ENCODE assay signal across 2 cellular contexts in genomic region chr20:62476074-62476838, GRCh38.
A peak's percentile ranks its signal among the peaks of the same experiment; 100 is the strongest.
TF ChIP-seq lines count a peak whose summit lies in the region.

No MANE protein-coding gene starts in this region.

TF ChIP-seq in K562, 482 proteins besides CTCF, POLR2A, EP300 and RAD21 (continues in another document):
- TF ChIP-seq USF1 (CRISPR knock-in tag; IDR thresholded peaks at IDR 0.05) (peak; percentile 90), PHF8 (IDR thresholded peaks at IDR 0.05; ENCODE audit: borderline replicate concordance, low read length) (peak; percentile 78; the same call in 1 of the 2 replicates), GABPA (tag; conservative IDR thresholded peaks at IDR 0.05; ENCODE audit: low read depth) (no peak), NFE2 (IDR thresholded peaks at IDR 0.05; ENCODE audit: low read depth) (no peak), MEIS2 (IDR thresholded peaks at IDR 0.05; ENCODE audit: partially characterized antibody) (no peak), RERE (CRISPR knock-in tag; IDR thresholded peaks at IDR 0.05; ENCODE audit: borderline replicate concordance) (peak; percentile 99; the same call in 1 of the 2 replicates), ZNF282 (CRISPR knock-in tag; IDR thresholded peaks at IDR 0.05) (0 out of 2 replicates have a peak, but pooled peaks have one; percentile 75), CBFA2T2 (conservative IDR thresholded peaks at IDR 0.05) (0 out of 2 replicates have a peak, but pooled peaks have one; percentile 16), NR2C1 (IDR thresholded peaks at IDR 0.05) (no peak), NR2C1 (tag; IDR thresholded peaks at IDR 0.05) (no peak), FUS (optimal IDR thresholded peaks at IDR 0.05; ENCODE audit: low read depth, low read length) (no peak), CXXC5 (CRISPR knock-in tag; IDR thresholded peaks at IDR 0.05) (peak; percentile 54), KAT7 (CRISPR knock-in tag; IDR thresholded peaks at IDR 0.05; ENCODE audit: borderline replicate concordance) (peak; percentile 74; the same call in 1 of the 2 replicates)
- TF ChIP-seq, protein P1, sequence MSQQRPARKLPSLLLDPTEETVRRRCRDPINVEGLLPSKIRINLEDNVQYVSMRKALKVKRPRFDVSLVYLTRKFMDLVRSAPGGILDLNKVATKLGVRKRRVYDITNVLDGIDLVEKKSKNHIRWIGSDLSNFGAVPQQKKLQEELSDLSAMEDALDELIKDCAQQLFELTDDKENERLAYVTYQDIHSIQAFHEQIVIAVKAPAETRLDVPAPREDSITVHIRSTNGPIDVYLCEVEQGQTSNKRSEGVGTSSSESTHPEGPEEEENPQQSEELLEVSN (IDR thresholded peaks at IDR 0.05; ENCODE audit: borderline replicate concordance in 1 of 2, extremely low read depth in 1 of 2, insufficient read depth in 1 of 2, insufficient read length in 1 of 2, low read depth in 1 of 2, low read length in 1 of 2, poor library complexity in 1 of 2, severe bottlenecking in 1 of 2), result peak; percentile 37 to 84
- TF ChIP-seq, protein P2, sequence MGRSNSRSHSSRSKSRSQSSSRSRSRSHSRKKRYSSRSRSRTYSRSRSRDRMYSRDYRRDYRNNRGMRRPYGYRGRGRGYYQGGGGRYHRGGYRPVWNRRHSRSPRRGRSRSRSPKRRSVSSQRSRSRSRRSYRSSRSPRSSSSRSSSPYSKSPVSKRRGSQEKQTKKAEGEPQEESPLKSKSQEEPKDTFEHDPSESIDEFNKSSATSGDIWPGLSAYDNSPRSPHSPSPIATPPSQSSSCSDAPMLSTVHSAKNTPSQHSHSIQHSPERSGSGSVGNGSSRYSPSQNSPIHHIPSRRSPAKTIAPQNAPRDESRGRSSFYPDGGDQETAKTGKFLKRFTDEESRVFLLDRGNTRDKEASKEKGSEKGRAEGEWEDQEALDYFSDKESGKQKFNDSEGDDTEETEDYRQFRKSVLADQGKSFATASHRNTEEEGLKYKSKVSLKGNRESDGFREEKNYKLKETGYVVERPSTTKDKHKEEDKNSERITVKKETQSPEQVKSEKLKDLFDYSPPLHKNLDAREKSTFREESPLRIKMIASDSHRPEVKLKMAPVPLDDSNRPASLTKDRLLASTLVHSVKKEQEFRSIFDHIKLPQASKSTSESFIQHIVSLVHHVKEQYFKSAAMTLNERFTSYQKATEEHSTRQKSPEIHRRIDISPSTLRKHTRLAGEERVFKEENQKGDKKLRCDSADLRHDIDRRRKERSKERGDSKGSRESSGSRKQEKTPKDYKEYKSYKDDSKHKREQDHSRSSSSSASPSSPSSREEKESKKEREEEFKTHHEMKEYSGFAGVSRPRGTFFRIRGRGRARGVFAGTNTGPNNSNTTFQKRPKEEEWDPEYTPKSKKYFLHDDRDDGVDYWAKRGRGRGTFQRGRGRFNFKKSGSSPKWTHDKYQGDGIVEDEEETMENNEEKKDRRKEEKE (IDR thresholded peaks at IDR 0.05; ENCODE audit: borderline replicate concordance in 1 of 2, control insufficient read depth in 1 of 2, low read depth in 2 of 2, low read length in 1 of 2), result no peak
- TF ChIP-seq, protein P3, sequence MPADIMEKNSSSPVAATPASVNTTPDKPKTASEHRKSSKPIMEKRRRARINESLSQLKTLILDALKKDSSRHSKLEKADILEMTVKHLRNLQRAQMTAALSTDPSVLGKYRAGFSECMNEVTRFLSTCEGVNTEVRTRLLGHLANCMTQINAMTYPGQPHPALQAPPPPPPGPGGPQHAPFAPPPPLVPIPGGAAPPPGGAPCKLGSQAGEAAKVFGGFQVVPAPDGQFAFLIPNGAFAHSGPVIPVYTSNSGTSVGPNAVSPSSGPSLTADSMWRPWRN (IDR thresholded peaks at IDR 0.05; ENCODE audit: low read depth), result no peak

TF ChIP-seq in HepG2, 621 proteins besides CTCF, POLR2A, EP300 and RAD21 (continues in another document):
- no peak for TF ChIP-seq ZNF17 (CRISPR knock-in tag; IDR thresholded peaks at IDR 0.05)
- 0 out of 2 replicates have a peak, but pooled peaks have one; percentile 27 for TF ChIP-seq HNRNPL (IDR thresholded peaks at IDR 0.05; ENCODE audit: low read depth, low read length)
- TF ChIP-seq TGIF2 (CRISPR knock-in tag; IDR thresholded peaks at IDR 0.05), result no peak
- TF ChIP-seq ZNF547 (CRISPR knock-in tag; IDR thresholded peaks at IDR 0.05), result 0 out of 2 replicates have a peak, but pooled peaks have one; percentile 23
- TF ChIP-seq, protein P4, sequence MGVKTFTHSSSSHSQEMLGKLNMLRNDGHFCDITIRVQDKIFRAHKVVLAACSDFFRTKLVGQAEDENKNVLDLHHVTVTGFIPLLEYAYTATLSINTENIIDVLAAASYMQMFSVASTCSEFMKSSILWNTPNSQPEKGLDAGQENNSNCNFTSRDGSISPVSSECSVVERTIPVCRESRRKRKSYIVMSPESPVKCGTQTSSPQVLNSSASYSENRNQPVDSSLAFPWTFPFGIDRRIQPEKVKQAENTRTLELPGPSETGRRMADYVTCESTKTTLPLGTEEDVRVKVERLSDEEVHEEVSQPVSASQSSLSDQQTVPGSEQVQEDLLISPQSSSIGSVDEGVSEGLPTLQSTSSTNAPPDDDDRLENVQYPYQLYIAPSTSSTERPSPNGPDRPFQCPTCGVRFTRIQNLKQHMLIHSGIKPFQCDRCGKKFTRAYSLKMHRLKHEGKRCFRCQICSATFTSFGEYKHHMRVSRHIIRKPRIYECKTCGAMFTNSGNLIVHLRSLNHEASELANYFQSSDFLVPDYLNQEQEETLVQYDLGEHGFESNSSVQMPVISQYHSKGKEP (CRISPR knock-in tag; IDR thresholded peaks at IDR 0.05), result no peak
- peak; percentile 53; the same call in 1 of the 2 replicates for TF ChIP-seq ZNF501 (CRISPR knock-in tag; IDR thresholded peaks at IDR 0.05)
- TF ChIP-seq, protein P5, sequence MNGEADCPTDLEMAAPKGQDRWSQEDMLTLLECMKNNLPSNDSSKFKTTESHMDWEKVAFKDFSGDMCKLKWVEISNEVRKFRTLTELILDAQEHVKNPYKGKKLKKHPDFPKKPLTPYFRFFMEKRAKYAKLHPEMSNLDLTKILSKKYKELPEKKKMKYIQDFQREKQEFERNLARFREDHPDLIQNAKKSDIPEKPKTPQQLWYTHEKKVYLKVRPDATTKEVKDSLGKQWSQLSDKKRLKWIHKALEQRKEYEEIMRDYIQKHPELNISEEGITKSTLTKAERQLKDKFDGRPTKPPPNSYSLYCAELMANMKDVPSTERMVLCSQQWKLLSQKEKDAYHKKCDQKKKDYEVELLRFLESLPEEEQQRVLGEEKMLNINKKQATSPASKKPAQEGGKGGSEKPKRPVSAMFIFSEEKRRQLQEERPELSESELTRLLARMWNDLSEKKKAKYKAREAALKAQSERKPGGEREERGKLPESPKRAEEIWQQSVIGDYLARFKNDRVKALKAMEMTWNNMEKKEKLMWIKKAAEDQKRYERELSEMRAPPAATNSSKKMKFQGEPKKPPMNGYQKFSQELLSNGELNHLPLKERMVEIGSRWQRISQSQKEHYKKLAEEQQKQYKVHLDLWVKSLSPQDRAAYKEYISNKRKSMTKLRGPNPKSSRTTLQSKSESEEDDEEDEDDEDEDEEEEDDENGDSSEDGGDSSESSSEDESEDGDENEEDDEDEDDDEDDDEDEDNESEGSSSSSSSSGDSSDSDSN (CRISPR knock-in tag; IDR thresholded peaks at IDR 0.05), result peak; percentile 53
- TF ChIP-seq, protein P6, sequence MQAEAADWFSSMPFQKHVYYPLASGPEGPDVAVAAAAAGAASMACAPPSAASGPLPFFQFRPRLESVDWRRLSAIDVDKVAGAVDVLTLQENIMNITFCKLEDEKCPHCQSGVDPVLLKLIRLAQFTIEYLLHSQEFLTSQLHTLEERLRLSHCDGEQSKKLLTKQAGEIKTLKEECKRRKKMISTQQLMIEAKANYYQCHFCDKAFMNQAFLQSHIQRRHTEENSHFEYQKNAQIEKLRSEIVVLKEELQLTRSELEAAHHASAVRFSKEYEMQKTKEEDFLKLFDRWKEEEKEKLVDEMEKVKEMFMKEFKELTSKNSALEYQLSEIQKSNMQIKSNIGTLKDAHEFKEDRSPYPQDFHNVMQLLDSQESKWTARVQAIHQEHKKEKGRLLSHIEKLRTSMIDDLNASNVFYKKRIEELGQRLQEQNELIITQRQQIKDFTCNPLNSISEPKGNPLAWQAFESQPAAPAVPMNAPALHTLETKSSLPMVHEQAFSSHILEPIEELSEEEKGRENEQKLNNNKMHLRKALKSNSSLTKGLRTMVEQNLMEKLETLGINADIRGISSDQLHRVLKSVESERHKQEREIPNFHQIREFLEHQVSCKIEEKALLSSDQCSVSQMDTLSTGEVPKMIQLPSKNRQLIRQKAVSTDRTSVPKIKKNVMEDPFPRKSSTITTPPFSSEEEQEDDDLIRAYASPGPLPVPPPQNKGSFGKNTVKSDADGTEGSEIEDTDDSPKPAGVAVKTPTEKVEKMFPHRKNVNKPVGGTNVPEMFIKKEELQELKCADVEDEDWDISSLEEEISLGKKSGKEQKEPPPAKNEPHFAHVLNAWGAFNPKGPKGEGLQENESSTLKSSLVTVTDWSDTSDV (CRISPR knock-in tag; IDR thresholded peaks at IDR 0.05), result peak; percentile 74; the same call in 1 of the 2 replicates
- TF ChIP-seq MIER3 (CRISPR knock-in tag; IDR thresholded peaks at IDR 0.05; ENCODE audit: borderline replicate concordance), result no peak
- no peak for TF ChIP-seq MEIS2 (CRISPR knock-in tag; IDR thresholded peaks at IDR 0.05)
- peak; percentile 16; the same call in 1 of the 2 replicates for TF ChIP-seq KDM2A (CRISPR knock-in tag; IDR thresholded peaks at IDR 0.05; ENCODE audit: borderline replicate concordance, low read depth)
- TF ChIP-seq SNAPC2 (CRISPR knock-in tag; IDR thresholded peaks at IDR 0.05), result no peak
- no peak for TF ChIP-seq PBX3 (CRISPR knock-in tag; IDR thresholded peaks at IDR 0.05; ENCODE audit: borderline replicate concordance)
- TF ChIP-seq THAP7 (CRISPR knock-in tag; IDR thresholded peaks at IDR 0.05), result no peak
- TF ChIP-seq ZFY (CRISPR knock-in tag; IDR thresholded peaks at IDR 0.05), result peak; percentile 52
- TF ChIP-seq, protein P7, sequence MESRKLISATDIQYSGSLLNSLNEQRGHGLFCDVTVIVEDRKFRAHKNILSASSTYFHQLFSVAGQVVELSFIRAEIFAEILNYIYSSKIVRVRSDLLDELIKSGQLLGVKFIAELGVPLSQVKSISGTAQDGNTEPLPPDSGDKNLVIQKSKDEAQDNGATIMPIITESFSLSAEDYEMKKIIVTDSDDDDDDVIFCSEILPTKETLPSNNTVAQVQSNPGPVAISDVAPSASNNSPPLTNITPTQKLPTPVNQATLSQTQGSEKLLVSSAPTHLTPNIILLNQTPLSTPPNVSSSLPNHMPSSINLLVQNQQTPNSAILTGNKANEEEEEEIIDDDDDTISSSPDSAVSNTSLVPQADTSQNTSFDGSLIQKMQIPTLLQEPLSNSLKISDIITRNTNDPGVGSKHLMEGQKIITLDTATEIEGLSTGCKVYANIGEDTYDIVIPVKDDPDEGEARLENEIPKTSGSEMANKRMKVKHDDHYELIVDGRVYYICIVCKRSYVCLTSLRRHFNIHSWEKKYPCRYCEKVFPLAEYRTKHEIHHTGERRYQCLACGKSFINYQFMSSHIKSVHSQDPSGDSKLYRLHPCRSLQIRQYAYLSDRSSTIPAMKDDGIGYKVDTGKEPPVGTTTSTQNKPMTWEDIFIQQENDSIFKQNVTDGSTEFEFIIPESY (CRISPR knock-in tag; IDR thresholded peaks at IDR 0.05), result peak; percentile 92
- 0 out of 2 replicates have a peak, but pooled peaks have one; percentile 30 for TF ChIP-seq ZFYVE20 (CRISPR knock-in tag; IDR thresholded peaks at IDR 0.05; ENCODE audit: borderline replicate concordance, low read depth)
- no peak for TF ChIP-seq IRF2 (CRISPR knock-in tag; IDR thresholded peaks at IDR 0.05)
- TF ChIP-seq, protein P8, sequence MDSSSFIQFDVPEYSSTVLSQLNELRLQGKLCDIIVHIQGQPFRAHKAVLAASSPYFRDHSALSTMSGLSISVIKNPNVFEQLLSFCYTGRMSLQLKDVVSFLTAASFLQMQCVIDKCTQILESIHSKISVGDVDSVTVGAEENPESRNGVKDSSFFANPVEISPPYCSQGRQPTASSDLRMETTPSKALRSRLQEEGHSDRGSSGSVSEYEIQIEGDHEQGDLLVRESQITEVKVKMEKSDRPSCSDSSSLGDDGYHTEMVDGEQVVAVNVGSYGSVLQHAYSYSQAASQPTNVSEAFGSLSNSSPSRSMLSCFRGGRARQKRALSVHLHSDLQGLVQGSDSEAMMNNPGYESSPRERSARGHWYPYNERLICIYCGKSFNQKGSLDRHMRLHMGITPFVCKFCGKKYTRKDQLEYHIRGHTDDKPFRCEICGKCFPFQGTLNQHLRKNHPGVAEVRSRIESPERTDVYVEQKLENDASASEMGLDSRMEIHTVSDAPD (CRISPR knock-in tag; IDR thresholded peaks at IDR 0.05), result no peak
- TF ChIP-seq ZMYM2 (CRISPR knock-in tag; IDR thresholded peaks at IDR 0.05), result no peak
- TF ChIP-seq, protein P9, sequence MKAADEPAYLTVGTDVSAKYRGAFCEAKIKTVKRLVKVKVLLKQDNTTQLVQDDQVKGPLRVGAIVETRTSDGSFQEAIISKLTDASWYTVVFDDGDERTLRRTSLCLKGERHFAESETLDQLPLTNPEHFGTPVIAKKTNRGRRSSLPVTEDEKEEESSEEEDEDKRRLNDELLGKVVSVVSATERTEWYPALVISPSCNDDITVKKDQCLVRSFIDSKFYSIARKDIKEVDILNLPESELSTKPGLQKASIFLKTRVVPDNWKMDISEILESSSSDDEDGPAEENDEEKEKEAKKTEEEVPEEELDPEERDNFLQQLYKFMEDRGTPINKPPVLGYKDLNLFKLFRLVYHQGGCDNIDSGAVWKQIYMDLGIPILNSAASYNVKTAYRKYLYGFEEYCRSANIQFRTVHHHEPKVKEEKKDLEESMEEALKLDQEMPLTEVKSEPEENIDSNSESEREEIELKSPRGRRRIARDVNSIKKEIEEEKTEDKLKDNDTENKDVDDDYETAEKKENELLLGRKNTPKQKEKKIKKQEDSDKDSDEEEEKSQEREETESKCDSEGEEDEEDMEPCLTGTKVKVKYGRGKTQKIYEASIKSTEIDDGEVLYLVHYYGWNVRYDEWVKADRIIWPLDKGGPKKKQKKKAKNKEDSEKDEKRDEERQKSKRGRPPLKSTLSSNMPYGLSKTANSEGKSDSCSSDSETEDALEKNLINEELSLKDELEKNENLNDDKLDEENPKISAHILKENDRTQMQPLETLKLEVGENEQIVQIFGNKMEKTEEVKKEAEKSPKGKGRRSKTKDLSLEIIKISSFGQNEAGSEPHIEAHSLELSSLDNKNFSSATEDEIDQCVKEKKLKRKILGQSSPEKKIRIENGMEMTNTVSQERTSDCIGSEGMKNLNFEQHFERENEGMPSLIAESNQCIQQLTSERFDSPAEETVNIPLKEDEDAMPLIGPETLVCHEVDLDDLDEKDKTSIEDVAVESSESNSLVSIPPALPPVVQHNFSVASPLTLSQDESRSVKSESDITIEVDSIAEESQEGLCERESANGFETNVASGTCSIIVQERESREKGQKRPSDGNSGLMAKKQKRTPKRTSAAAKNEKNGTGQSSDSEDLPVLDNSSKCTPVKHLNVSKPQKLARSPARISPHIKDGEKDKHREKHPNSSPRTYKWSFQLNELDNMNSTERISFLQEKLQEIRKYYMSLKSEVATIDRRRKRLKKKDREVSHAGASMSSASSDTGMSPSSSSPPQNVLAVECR (CRISPR knock-in tag; IDR thresholded peaks at IDR 0.05; ENCODE audit: borderline replicate concordance), result peak; percentile 25; the same call in 1 of the 2 replicates
- no peak for TF ChIP-seq PAWR (CRISPR knock-in tag; IDR thresholded peaks at IDR 0.05; ENCODE audit: borderline replicate concordance)
- no peak for TF ChIP-seq BRCA1 (CRISPR knock-in tag; IDR thresholded peaks at IDR 0.05)
